ENCODE assay signal across 1 cellular context in the genomic region with DNA sequence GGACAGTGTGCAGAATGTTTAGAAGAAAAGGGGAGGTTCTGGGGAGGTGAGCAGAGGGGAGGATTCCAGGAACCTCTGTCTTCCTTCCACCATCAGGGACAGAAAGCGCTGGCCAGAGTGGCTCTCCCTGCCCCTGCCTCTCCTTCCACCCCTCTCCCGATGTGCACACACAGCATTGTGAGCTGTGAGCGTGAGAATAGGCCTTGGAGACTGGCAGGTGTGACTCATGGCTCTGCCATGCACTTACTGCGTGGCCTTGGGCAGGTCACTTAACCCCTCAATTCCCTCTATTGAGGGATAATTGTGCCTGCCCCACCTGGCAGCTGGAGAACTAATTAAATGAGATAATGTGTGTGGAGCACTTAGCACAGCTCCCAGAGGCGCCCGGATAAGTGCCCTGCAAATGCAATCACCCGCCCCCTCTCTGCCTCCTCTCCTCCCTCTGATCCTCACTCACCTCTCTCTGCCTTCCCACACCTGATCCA.
TF ChIP-seq lines count a peak whose summit lies in the region.

No MANE protein-coding gene starts in this region.

TF ChIP-seq in HepG2, 621 proteins besides CTCF, POLR2A, EP300 and RAD21 (continued from another document and continues in another):
- TF ChIP-seq SKIL (CRISPR knock-in tag; IDR thresholded peaks at IDR 0.05; ENCODE audit: borderline replicate concordance) (peak; percentile 59; the same call in 1 of the 2 replicates), IKZF1 (IDR thresholded peaks at IDR 0.05) (no peak), STAT5B (CRISPR knock-in tag; IDR thresholded peaks at IDR 0.05) (no peak), FOSL1 (CRISPR knock-in tag; IDR thresholded peaks at IDR 0.05; ENCODE audit: borderline replicate concordance) (peak; percentile 90), SAFB2 (CRISPR knock-in tag; IDR thresholded peaks at IDR 0.05; ENCODE audit: borderline replicate concordance, low read depth) (no peak), ZEB1 (IDR thresholded peaks at IDR 0.05; ENCODE audit: insufficient replicate concordance, low read depth) (no peak), MXI1 (IDR thresholded peaks at IDR 0.05; ENCODE audit: borderline replicate concordance, low read depth, low read length) (0 out of 3 replicates have a peak, but pooled peaks have one; percentile 9), HDAC6 (IDR thresholded peaks at IDR 0.05; ENCODE audit: low read depth, low read length) (no peak), GTF3A (CRISPR knock-in tag; conservative IDR thresholded peaks at IDR 0.05) (no peak), KDM4B (CRISPR knock-in tag; IDR thresholded peaks at IDR 0.05) (peak; percentile 79; the same call in 1 of the 2 replicates), KDM1A (CRISPR knock-in tag; IDR thresholded peaks at IDR 0.05) (0 out of 2 replicates have a peak, but pooled peaks have one; percentile 11), MEF2D (CRISPR knock-in tag; IDR thresholded peaks at IDR 0.05) (0 out of 2 replicates have a peak, but pooled peaks have one; percentile 59), RELA (CRISPR knock-in tag; IDR thresholded peaks at IDR 0.05) (no peak), ZNF34 (CRISPR knock-in tag; IDR thresholded peaks at IDR 0.05; ENCODE audit: borderline replicate concordance) (no peak), SALL2 (CRISPR knock-in tag; IDR thresholded peaks at IDR 0.05) (no peak; the same call in 1 of the 2 replicates), KLF12 (CRISPR knock-in tag; IDR thresholded peaks at IDR 0.05; ENCODE audit: borderline replicate concordance) (no peak), TFAP4 (IDR thresholded peaks at IDR 0.05; ENCODE audit: borderline replicate concordance, low read depth) (peak; percentile 48; the same call in 1 of the 2 replicates), ZNF605 (CRISPR knock-in tag; IDR thresholded peaks at IDR 0.05) (peak; percentile 78), ZNF772 (CRISPR knock-in tag; IDR thresholded peaks at IDR 0.05) (peak; percentile 37; the same call in 1 of the 2 replicates), MIER3 (CRISPR knock-in tag; IDR thresholded peaks at IDR 0.05; ENCODE audit: borderline replicate concordance) (peak; percentile 53; the same call in 1 of the 2 replicates), ZBTB46 (CRISPR knock-in tag; IDR thresholded peaks at IDR 0.05; ENCODE audit: borderline replicate concordance) (no peak), THAP11 (CRISPR knock-in tag; IDR thresholded peaks at IDR 0.05) (0 out of 2 replicates have a peak, but pooled peaks have one; percentile 44), ZNF574 (CRISPR knock-in tag; IDR thresholded peaks at IDR 0.05) (peak; percentile 52), GFI1 (CRISPR knock-in tag; IDR thresholded peaks at IDR 0.05; ENCODE audit: borderline replicate concordance) (peak; percentile 39; the same call in 1 of the 2 replicates), ZBTB43 (CRISPR knock-in tag; conservative IDR thresholded peaks at IDR 0.05) (peak; percentile 96), ZNF138 (CRISPR knock-in tag; IDR thresholded peaks at IDR 0.05; ENCODE audit: low read depth) (no peak), ZNF644 (CRISPR knock-in tag; IDR thresholded peaks at IDR 0.05; ENCODE audit: low read depth) (0 out of 2 replicates have a peak, but pooled peaks have one; percentile 33), HMGA1 (CRISPR knock-in tag; conservative IDR thresholded peaks at IDR 0.05) (no peak), ETV6 (CRISPR knock-in tag; conservative IDR thresholded peaks at IDR 0.05) (0 out of 2 replicates have a peak, but pooled peaks have one; percentile 44), ZNF841 (CRISPR knock-in tag; IDR thresholded peaks at IDR 0.05; ENCODE audit: borderline replicate concordance) (no peak), ISL2 (CRISPR knock-in tag; IDR thresholded peaks at IDR 0.05) (0 out of 2 replicates have a peak, but pooled peaks have one; percentile 37), IRF9 (CRISPR knock-in tag; IDR thresholded peaks at IDR 0.05; ENCODE audit: borderline replicate concordance) (0 out of 2 replicates have a peak, but pooled peaks have one; percentile 41), ZNF543 (CRISPR knock-in tag; IDR thresholded peaks at IDR 0.05) (no peak), ZNF556 (CRISPR knock-in tag; IDR thresholded peaks at IDR 0.05; ENCODE audit: borderline replicate concordance) (no peak), ZNF33B (CRISPR knock-in tag; IDR thresholded peaks at IDR 0.05) (no peak), RFXANK (CRISPR knock-in tag; IDR thresholded peaks at IDR 0.05) (no peak), ZNF335 (CRISPR knock-in tag; IDR thresholded peaks at IDR 0.05) (no peak), NR2F6 (IDR thresholded peaks at IDR 0.05) (peak; percentile 45), NR2F6 (CRISPR knock-in tag; IDR thresholded peaks at IDR 0.05) (peak; percentile 73)
- TF ChIP-seq, protein P1, sequence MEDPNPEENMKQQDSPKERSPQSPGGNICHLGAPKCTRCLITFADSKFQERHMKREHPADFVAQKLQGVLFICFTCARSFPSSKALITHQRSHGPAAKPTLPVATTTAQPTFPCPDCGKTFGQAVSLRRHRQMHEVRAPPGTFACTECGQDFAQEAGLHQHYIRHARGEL (CRISPR knock-in tag; IDR thresholded peaks at IDR 0.05): no peak
- TF ChIP-seq, protein P2, sequence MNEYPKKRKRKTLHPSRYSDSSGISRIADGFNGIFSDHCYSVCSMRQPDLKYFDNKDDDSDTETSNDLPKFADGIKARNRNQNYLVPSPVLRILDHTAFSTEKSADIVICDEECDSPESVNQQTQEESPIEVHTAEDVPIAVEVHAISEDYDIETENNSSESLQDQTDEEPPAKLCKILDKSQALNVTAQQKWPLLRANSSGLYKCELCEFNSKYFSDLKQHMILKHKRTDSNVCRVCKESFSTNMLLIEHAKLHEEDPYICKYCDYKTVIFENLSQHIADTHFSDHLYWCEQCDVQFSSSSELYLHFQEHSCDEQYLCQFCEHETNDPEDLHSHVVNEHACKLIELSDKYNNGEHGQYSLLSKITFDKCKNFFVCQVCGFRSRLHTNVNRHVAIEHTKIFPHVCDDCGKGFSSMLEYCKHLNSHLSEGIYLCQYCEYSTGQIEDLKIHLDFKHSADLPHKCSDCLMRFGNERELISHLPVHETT (CRISPR knock-in tag; conservative IDR thresholded peaks at IDR 0.05): 0 out of 2 replicates have a peak, but pooled peaks have one; percentile 35
- TF ChIP-seq, protein P3, sequence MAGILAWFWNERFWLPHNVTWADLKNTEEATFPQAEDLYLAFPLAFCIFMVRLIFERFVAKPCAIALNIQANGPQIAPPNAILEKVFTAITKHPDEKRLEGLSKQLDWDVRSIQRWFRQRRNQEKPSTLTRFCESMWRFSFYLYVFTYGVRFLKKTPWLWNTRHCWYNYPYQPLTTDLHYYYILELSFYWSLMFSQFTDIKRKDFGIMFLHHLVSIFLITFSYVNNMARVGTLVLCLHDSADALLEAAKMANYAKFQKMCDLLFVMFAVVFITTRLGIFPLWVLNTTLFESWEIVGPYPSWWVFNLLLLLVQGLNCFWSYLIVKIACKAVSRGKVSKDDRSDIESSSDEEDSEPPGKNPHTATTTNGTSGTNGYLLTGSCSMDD (CRISPR knock-in tag; IDR thresholded peaks at IDR 0.05): no peak
- TF ChIP-seq, protein P4, sequence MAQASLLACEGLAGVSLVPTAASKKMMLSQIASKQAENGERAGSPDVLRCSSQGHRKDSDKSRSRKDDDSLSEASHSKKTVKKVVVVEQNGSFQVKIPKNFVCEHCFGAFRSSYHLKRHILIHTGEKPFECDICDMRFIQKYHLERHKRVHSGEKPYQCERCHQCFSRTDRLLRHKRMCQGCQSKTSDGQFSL (CRISPR knock-in tag; IDR thresholded peaks at IDR 0.05): no peak
- TF ChIP-seq, protein P5, sequence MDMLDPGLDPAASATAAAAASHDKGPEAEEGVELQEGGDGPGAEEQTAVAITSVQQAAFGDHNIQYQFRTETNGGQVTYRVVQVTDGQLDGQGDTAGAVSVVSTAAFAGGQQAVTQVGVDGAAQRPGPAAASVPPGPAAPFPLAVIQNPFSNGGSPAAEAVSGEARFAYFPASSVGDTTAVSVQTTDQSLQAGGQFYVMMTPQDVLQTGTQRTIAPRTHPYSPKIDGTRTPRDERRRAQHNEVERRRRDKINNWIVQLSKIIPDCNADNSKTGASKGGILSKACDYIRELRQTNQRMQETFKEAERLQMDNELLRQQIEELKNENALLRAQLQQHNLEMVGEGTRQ (IDR thresholded peaks at IDR 0.05; ENCODE audit: low read depth, low read length): no peak
- TF ChIP-seq, protein P5 (CRISPR knock-in tag; IDR thresholded peaks at IDR 0.05; ENCODE audit: borderline replicate concordance): no peak
